Comparison of ENCODE assay signal across 10 cellular contexts in genomic region chr1:40389234-40389815, GRCh38. TPM values are rescaled to one million over a fixed set of nuclear protein-coding genes. Genes with fewer than 3 reads are reported as not detected.
A peak's percentile ranks its signal among the peaks of the same experiment; 100 is the strongest.
DNase-seq lines count a peak whose midpoint lies in the region; TF ChIP-seq lines count a peak whose summit lies in the region.
"Had no signal": no experiment of that assay in that cellular context is flagged by ENCODE, and none has a peak within 500 bp of the region (broad histone marks: within the 10 kb centered on the region; RNA-seq: fewer than 3 reads in every experiment).

No MANE protein-coding gene starts in this region.

- peaks cover 35% of the 10 kb centered on the region for H3K36me3 Mint-ChIP-seq in T-helper 2 cell treated with Interferon-gamma antibody and Interleukin-4, amounts not matched to agents 5 μg/mL and 100 μg/mL, for 36 hours (ENCODE audit: low read depth)
- peaks cover 48% of the 10 kb centered on the region for H3K36me3 Mint-ChIP-seq in stimulated activated naive CD8-positive, alpha-beta T cell treated with anti-CD3 and anti-CD28 coated beads, Interleukin-15, Interleukin-2, amounts not matched to agents 100 ng/mL and 50 ng/mL, for 24 hours (ENCODE audit: low read depth)

- H3K9me3 Mint-ChIP-seq in T-helper 2 cell treated with Interferon-gamma antibody and Interleukin-4, amounts not matched to agents 5 μg/mL and 100 μg/mL, for 36 hours: no peaks in the 10 kb centered on the region
- H3K9me3 Mint-ChIP-seq in stimulated activated naive CD8-positive, alpha-beta T cell treated with anti-CD3 and anti-CD28 coated beads, Interleukin-15, Interleukin-2, amounts not matched to agents 100 ng/mL and 50 ng/mL, for 24 hours: no peaks in the 10 kb centered on the region

- no peak overlapping the region for H3K4me3 ChIP-seq in fibroblast of lung (replicated peaks in 1 of 4; ENCODE audit: control extremely low read depth in 1 of 4, insufficient read depth in 1 of 4, low read depth in 3 of 4, low read length in 4 of 4)

- no peak overlapping the region for H3K9ac ChIP-seq in fibroblast of lung (ENCODE audit: insufficient read depth, low read length)

- no peaks in the 10 kb centered on the region for H3K36me3 ChIP-seq in fibroblast of lung (ENCODE audit: control insufficient read depth, insufficient read depth, low read length)

- H3K4me1 ChIP-seq in fibroblast of lung (ENCODE audit: control insufficient read depth, extremely low read depth, insufficient read depth, low read length): peaks cover 21% of the 10 kb centered on the region

- no peaks in the 10 kb centered on the region for H3K9me3 ChIP-seq in fibroblast of lung (ENCODE audit: control insufficient read depth, insufficient read depth, low read depth, low read length)

- peak overlapping the region; percentile 90 for H3K27ac Mint-ChIP-seq in T-helper 2 cell treated with Interferon-gamma antibody and Interleukin-4, amounts not matched to agents 5 μg/mL and 100 μg/mL, for 36 hours
- peak overlapping the region; percentile 97 for H3K27ac Mint-ChIP-seq in stimulated activated naive CD8-positive, alpha-beta T cell treated with anti-CD3 and anti-CD28 coated beads, Interleukin-15, Interleukin-2, amounts not matched to agents 100 ng/mL and 50 ng/mL, for 24 hours

- H3K27me3 Mint-ChIP-seq in T-helper 2 cell treated with Interferon-gamma antibody and Interleukin-4, amounts not matched to agents 5 μg/mL and 100 μg/mL, for 36 hours (ENCODE audit: low read depth): no peaks in the 10 kb centered on the region
- H3K27me3 Mint-ChIP-seq in stimulated activated naive CD8-positive, alpha-beta T cell treated with anti-CD3 and anti-CD28 coated beads, Interleukin-15, Interleukin-2, amounts not matched to agents 100 ng/mL and 50 ng/mL, for 24 hours: no peaks in the 10 kb centered on the region

- no peaks in the 10 kb centered on the region for H4K20me1 ChIP-seq in fibroblast of lung (ENCODE audit: control insufficient read depth, extremely low read depth, insufficient read depth, low read length)

- peaks cover 68% of the 10 kb centered on the region for H3K79me2 ChIP-seq in fibroblast of lung (ENCODE audit: control insufficient read depth, insufficient read depth, low read length)

- TF ChIP-seq CTCF in fibroblast of lung (conservative IDR thresholded peaks at IDR 0.05 in 1 of 2, IDR thresholded peaks at IDR 0.05 in 1 of 2; ENCODE audit: low read depth in 1 of 2, low read length in 2 of 2): no peak

- peak overlapping the region; percentile 86 for H3K4me3 Mint-ChIP-seq in T-helper 2 cell treated with Interferon-gamma antibody and Interleukin-4, amounts not matched to agents 5 μg/mL and 100 μg/mL, for 36 hours
- peak overlapping the region; percentile 87 for H3K4me3 Mint-ChIP-seq in stimulated activated naive CD8-positive, alpha-beta T cell treated with anti-CD3 and anti-CD28 coated beads, Interleukin-15, Interleukin-2, amounts not matched to agents 100 ng/mL and 50 ng/mL, for 24 hours

- H3K27ac ChIP-seq in fibroblast of lung (ENCODE audit: insufficient read depth, low read length): no peak overlapping the region

- peak overlapping the region; percentile 37 for H3K4me2 ChIP-seq in fibroblast of lung (ENCODE audit: extremely low read depth, insufficient read depth, low read length)

- peak; percentile 65 for DNase-seq in NCI-H2107 treated with DMSO at 0.1 percent for 48 hours (lab: John Stamatoyannopoulos, UW; ENCODE audit: unreplicated experiment)
- DNase-seq in NCI-H2107 (lab: John Stamatoyannopoulos, UW): no peak
- DNase-seq in T-helper 2 cell treated with Interferon-gamma antibody and Interleukin-4, amounts not matched to agents 5 μg/mL and 100 μg/mL, for 36 hours (ENCODE audit: low spot score): no peak
- DNase-seq in fibroblast of lung (ENCODE audit: low read depth in 2 of 2): no peak
- no peak for DNase-seq in NCI-H2081 treated with DMSO at 0.1 percent for 48 hours (lab: John Stamatoyannopoulos, UW)
- DNase-seq in NCI-H187 treated with DMSO at 0.1 percent for 48 hours (lab: John Stamatoyannopoulos, UW): no peak
- DNase-seq in HK-2 (ENCODE audit: unreplicated experiment): no peak
- DNase-seq: NCI-H510A treated with DMSO at 0.1 percent for 48 hours, T-helper 9 cell had no signal

- no peaks in the 10 kb centered on the region for H3K27me3 ChIP-seq in fibroblast of lung (ENCODE audit: control insufficient read depth, insufficient read depth, low read length)

- peaks cover 77% of the 10 kb centered on the region for H3K4me1 Mint-ChIP-seq in T-helper 2 cell treated with Interferon-gamma antibody and Interleukin-4, amounts not matched to agents 5 μg/mL and 100 μg/mL, for 36 hours (ENCODE audit: low read depth)
- H3K4me1 Mint-ChIP-seq in stimulated activated naive CD8-positive, alpha-beta T cell treated with anti-CD3 and anti-CD28 coated beads, Interleukin-15, Interleukin-2, amounts not matched to agents 100 ng/mL and 50 ng/mL, for 24 hours (ENCODE audit: low read depth): peaks cover 96% of the 10 kb centered on the region

- no peak overlapping the region for H2AFZ ChIP-seq in fibroblast of lung (ENCODE audit: low read length)

RNA-seq across cellular contexts. Expression of gene SMAP2, which starts 15.8 kb away (rescaled TPM):
- 7.7 and 16.7 TPM in 2 replicates for total RNA-seq in fibroblast of lung
- 28.7 and 35.0 TPM in 2 replicates for polyA plus RNA-seq in fibroblast of lung
- polyA plus RNA-seq in fibroblast of lung (2012): 26.8 and 31.1 TPM in 2 replicates
- polyA minus RNA-seq in fibroblast of lung (ENCODE audit: low replicate concordance): 40.1 and 46.1 TPM in 2 replicates
